In the genomic region with DNA sequence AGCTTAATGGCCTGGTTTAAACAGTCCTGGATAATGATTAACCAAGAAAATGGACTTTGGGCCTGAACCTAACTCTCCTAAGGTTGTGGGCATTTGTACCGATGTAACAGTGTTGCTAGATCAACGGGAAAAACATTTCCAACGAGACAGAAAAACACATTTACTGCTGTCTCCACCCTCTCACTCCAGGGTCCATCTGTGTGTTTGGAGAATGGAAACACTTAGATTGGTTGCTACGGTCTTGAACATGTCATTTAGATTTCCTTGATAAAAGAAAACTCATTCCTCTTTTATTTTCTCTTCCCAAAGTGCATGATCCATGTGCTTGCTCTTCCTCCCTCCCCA, we compare ENCODE assay signal across 19 cellular contexts.
DNase-seq lines count a peak whose midpoint lies in the region; ATAC-seq and TF ChIP-seq lines count a peak whose summit lies in the region.
"Had no signal": no experiment of that assay in that cellular context is flagged by ENCODE, and none has a peak within 500 bp of the region (broad histone marks: within the 10 kb centered on the region; RNA-seq: fewer than 3 reads in every experiment).

No MANE protein-coding gene starts in this region.

- no peak overlapping the region for H3K56ac ChIP-seq in IMR-90 (ENCODE audit: extremely low read depth, insufficient read depth, low read length)

- dilution Hi-C loops in IMR-90 (cut with HindIII; ENCODE audit: low sequenced_read_pairs, unreplicated experiment): no loop called here

- H4K91ac ChIP-seq in IMR-90 (ENCODE audit: insufficient read depth, low read depth, low read length): peak overlapping the region; percentile 53; the same call in 1 of the 2 replicates

- TF ChIP-seq CTCF in IMR-90 (conservative IDR thresholded peaks at IDR 0.05; ENCODE audit: low read depth, low read length) (no peak), colonic mucosa (IDR thresholded peaks at IDR 0.05) (no peak), liver (IDR thresholded peaks at IDR 0.05; ENCODE audit: low read depth, low read length, missing input control) (no peak), transverse colon (IDR thresholded peaks at IDR 0.05) (no peak)

- peak overlapping the region; percentile 40; the same call in 1 of the 2 replicates for H2AK5ac ChIP-seq in IMR-90 (ENCODE audit: low read depth, low read length)

- no CpG with 5 or more reads among the region's 4 CpGs for WGBS in IMR-90 (ENCODE audit: extremely low coverage in 2 of 2, insufficient read length in 1 of 2), 2 experiments
- 25% methylated on average over 4 of the region's 4 CpGs for WGBS in liver
- WGBS in transverse colon (ENCODE audit: low coverage in 1 of 2), 2 donors: 45 to 48% methylated on average over 4 of the region's 4 CpGs

- no peaks in the 10 kb centered on the region for H4K20me1 ChIP-seq in IMR-90 (ENCODE audit: insufficient read depth, low read length)

- H3K23ac ChIP-seq in IMR-90 (ENCODE audit: low read depth, low read length): peak overlapping the region; percentile 47; the same call in 1 of the 2 replicates

- peak overlapping the region; percentile 59; the same call in 1 of the 2 replicates for H2BK20ac ChIP-seq in IMR-90 (ENCODE audit: low read depth, low read length)

- CTCF ChIA-PET in IMR-90 (lab: Yijun Ruan, JAX): no interaction called here

- peak overlapping the region; percentile 58; the same call in 1 of the 2 replicates for H3K4ac ChIP-seq in IMR-90 (ENCODE audit: low read depth, low read length)

- H3K9me3 ChIP-seq in IMR-90 (ENCODE audit: control insufficient read depth, insufficient read depth, low read length) (no peaks in the 10 kb centered on the region), colonic mucosa (no peaks in the 10 kb centered on the region), liver (ENCODE audit: control insufficient read depth in 4 of 4, low read length in 3 of 4) (no peaks in the 10 kb centered on the region), transverse colon (no peaks in the 10 kb centered on the region)

- no TSS peak for BruUV-seq in IMR-90 (replicated peaks; lab: Mats Ljungman, UMichigan)

- H3K9ac ChIP-seq in IMR-90 (ENCODE audit: low read depth, low read length) (no peak overlapping the region), colonic mucosa (ENCODE audit: low read depth in 2 of 2, low read length in 2 of 2) (peak overlapping the region in 1 of 2 donors; percentile 84), liver (ENCODE audit: low read depth in 1 of 2, low read length in 2 of 2) (no peak overlapping the region)

- no peak for ATAC-seq in IMR-90 (ENCODE audit: low read depth)
- ATAC-seq: esophagus mucosa, right cardiac atrium had no signal

- H2BK15ac ChIP-seq in IMR-90 (ENCODE audit: low read depth, low read length): peak overlapping the region; percentile 63; the same call in 1 of the 3 replicates

- no peaks in the 10 kb centered on the region for H3K79me1 ChIP-seq in IMR-90 (ENCODE audit: low read depth in 1 of 2, low read length in 2 of 2)

- peak; percentile 68 for TF ChIP-seq EP300 in transverse colon (IDR thresholded peaks at IDR 0.05; ENCODE audit: low read depth)

- peak overlapping the region; percentile 27 to 41; a peak in 3 of 4 replicates for H4K8ac ChIP-seq in IMR-90 (ENCODE audit: low read depth in 2 of 2, low read length in 2 of 2)

- no peak for TF ChIP-seq POLR2A in IMR-90 (IDR thresholded peaks at IDR 0.05; ENCODE audit: low read depth, low read length)
- TF ChIP-seq POLR2A in transverse colon (IDR thresholded peaks at IDR 0.05): peak; percentile 19

- peak overlapping the region; percentile 33; the same call in 1 of the 2 replicates for H3K18ac ChIP-seq in IMR-90 (ENCODE audit: low read depth, low read length)

- H2AK9ac ChIP-seq in IMR-90 (replicated peaks; ENCODE audit: low read depth, low read length, poor library complexity): no peak overlapping the region

- no peak overlapping the region; the same call in 1 of the 2 replicates for H4K5ac ChIP-seq in IMR-90 (ENCODE audit: low read depth, low read length)

- H3K14ac ChIP-seq in IMR-90 (replicated peaks; ENCODE audit: low read depth, low read length): peak overlapping the region; percentile 34; the same call in 1 of the 2 replicates

- DNase-seq in IMR-90 (no peak), colonic mucosa (peak; percentile 69), transverse colon (peak; percentile 33), T-helper 2 cell (no peak), mesenteric fat pad (ENCODE audit: low spot score) (no peak), activated T-cell treated with anti-CD3 and anti-CD28 coated beads for 4 hours (no peak), NCI-H2081 (lab: John Stamatoyannopoulos, UW) (no peak)
- DNase-seq: activated B cell treated with CpG ODN at 0.5 μM for 24 hours; activated CD4-positive, alpha-beta memory T cell treated with anti-CD3 and anti-CD28 coated beads for 36 hours; amygdala; effector CD4-positive, alpha-beta T cell; Karpas-422; NCI-H1048; NCI-H2029 treated with DMSO at 0.1 percent for 48 hours; NCI-H446; right cardiac atrium had no signal

- intact Hi-C loops in IMR-90 (cut with micrococcal nuclease): no loop called here
- intact Hi-C loops in colonic mucosa (cut with DNase I): no loop called here
- intact Hi-C loops in transverse colon (cut with DNase I; ENCODE audit: low total_unique reads): no loop called here

- H3K36me3 ChIP-seq in IMR-90 (ENCODE audit: control insufficient read depth, insufficient read depth, low read length) (no peaks in the 10 kb centered on the region), colonic mucosa (no peaks in the 10 kb centered on the region), liver (ENCODE audit: control insufficient read depth in 4 of 4, insufficient read depth in 3 of 4, low read depth in 1 of 4, low read length in 3 of 4) (no peaks in the 10 kb centered on the region), transverse colon (no peaks in the 10 kb centered on the region)

- H3K9me1 ChIP-seq in IMR-90 (ENCODE audit: insufficient read depth, low read length): peaks cover 7% of the 10 kb centered on the region

- no peak overlapping the region for H3K4me2 ChIP-seq in IMR-90 (ENCODE audit: low read depth, low read length)

- H2BK5ac ChIP-seq in IMR-90 (ENCODE audit: low read depth, low read length, poor library complexity, severe bottlenecking): no peak overlapping the region

- H3K4me3 ChIP-seq in IMR-90 (ENCODE audit: insufficient read depth, low read depth, low read length) (no peak overlapping the region), colonic mucosa (no peak overlapping the region), liver (ENCODE audit: low read depth in 1 of 3, low read length in 3 of 3) (peak overlapping the region in 1 of 3 donors; percentile 4), transverse colon (no peak overlapping the region)
- H3K4me3 ChIP-seq: SK-N-MC had no signal

- H3K27me3 ChIP-seq in IMR-90 (ENCODE audit: control insufficient read depth, insufficient read depth, low read length) (no peaks in the 10 kb centered on the region), colonic mucosa (no peaks in the 10 kb centered on the region), liver (ENCODE audit: control insufficient read depth in 4 of 4, insufficient read depth in 4 of 4, low read length in 3 of 4) (no peaks in the 10 kb centered on the region), transverse colon (no peaks in the 10 kb centered on the region)

- no peak overlapping the region for H3K27ac ChIP-seq in IMR-90 (ENCODE audit: insufficient read depth, low read length)
- peak overlapping the region; percentile 92 for H3K27ac ChIP-seq in colonic mucosa
- peak overlapping the region; percentile 84 to 96 for H3K27ac ChIP-seq in liver (ENCODE audit: low read depth in 1 of 2, low read length in 2 of 2)
- H3K27ac ChIP-seq in transverse colon: peak overlapping the region; percentile 82 to 91 (median 87)
- H3K27ac ChIP-seq: SK-N-MC had no signal

- POLR2A ChIA-PET in IMR-90 (lab: Charles Lee; ENCODE audit: unreplicated experiment): no interaction called here

- no peak overlapping the region for H2AFZ ChIP-seq in IMR-90 (replicated peaks; ENCODE audit: low read length, poor library complexity)

- peaks cover 14% of the 10 kb centered on the region for H3K4me1 ChIP-seq in IMR-90 (ENCODE audit: control insufficient read depth, insufficient read depth, low read length)
- no peaks in the 10 kb centered on the region for H3K4me1 ChIP-seq in colonic mucosa
- H3K4me1 ChIP-seq in liver (ENCODE audit: control insufficient read depth in 4 of 4, insufficient read depth in 4 of 4, low read length in 3 of 4): peaks cover 0 to 28% (median 6%) of the 10 kb centered on the region in 4 donors
- H3K4me1 ChIP-seq in transverse colon: peaks cover 6 to 32% (median 19%) of the 10 kb centered on the region in 4 donors

- TF ChIP-seq RAD21 in IMR-90 (IDR thresholded peaks at IDR 0.05; ENCODE audit: low read length) (no peak), liver (IDR thresholded peaks at IDR 0.05) (peak; percentile 50 to 65)

- H2BK120ac ChIP-seq in IMR-90 (ENCODE audit: low read depth, low read length): peak overlapping the region; percentile 48

- in situ Hi-C loops in IMR-90 (cut with MboI; ENCODE audit: low sequenced_read_pairs): no loop called here
- in situ Hi-C loops in transverse colon (cut with MboI; ENCODE audit: low pct_ligation_motif_present in 1 of 4, low pct_unique_long_range_greater_than_20kb in 1 of 4, low sequenced_read_pairs in 3 of 4): no loop called here

TF ChIP-seq in IMR-90, 13 proteins besides CTCF, POLR2A, EP300 and RAD21 (continues in another document):
- TF ChIP-seq CEBPB (IDR thresholded peaks at IDR 0.05; ENCODE audit: low read depth, low read length): no peak
- no peak for TF ChIP-seq CHD1 (IDR thresholded peaks at IDR 0.05; ENCODE audit: low read depth, low read length)
- no peak for TF ChIP-seq USF2 (IDR thresholded peaks at IDR 0.05; ENCODE audit: low read depth, low read length)

Comparison
In these comparisons a context has a peak if more than half of its experiments do, and no peak if none do; other contexts are left out.
1. DNase-seq: peak in colonic mucosa (single experiment) and transverse colon (single experiment); none in IMR-90 (single experiment), T-helper 2 cell (0 of 5), mesenteric fat pad (single experiment), activated T-cell treated with anti-CD3 and anti-CD28 coated beads for 4 hours (single experiment) and NCI-H2081 (0 of 2).